In the genomic region with DNA sequence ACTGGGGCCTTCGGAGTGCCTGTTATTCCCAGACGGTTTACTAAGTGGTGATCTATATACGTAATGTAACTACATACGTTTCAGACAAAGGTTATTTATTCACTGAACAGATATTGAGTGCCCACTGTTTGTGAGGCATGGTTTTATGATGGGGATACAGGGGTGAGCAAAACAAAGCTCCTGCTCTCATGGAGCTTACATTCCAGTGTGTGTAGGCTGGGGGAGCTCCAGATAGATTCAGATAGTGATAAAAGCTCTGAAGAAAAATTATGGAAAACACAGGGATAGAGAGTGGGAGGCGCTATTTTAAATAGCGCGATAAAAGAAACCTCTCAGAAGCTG, we compare ENCODE assay signal across 8 cellular contexts. TPM values are rescaled to one million over a fixed set of nuclear protein-coding genes. Genes with fewer than 3 reads are reported as not detected.
A peak's percentile ranks its signal among the peaks of the same experiment; 100 is the strongest.
DNase-seq lines count a peak whose midpoint lies in the region; ATAC-seq and TF ChIP-seq lines count a peak whose summit lies in the region.

No MANE protein-coding gene starts in this region.

- peak overlapping the region; percentile 89 to 99 (median 98) for H3K4me3 Mint-ChIP-seq in IgD-negative memory B cell
- H3K4me3 Mint-ChIP-seq in nephron progenitor cell, result peak overlapping the region; percentile 99

- ATAC-seq in omental fat pad (ENCODE audit: low FRiP score), result no peak
- ATAC-seq in HG03565 (IDR thresholded peaks at IDR 0.05; ENCODE audit: unreplicated experiment), result no peak

- TF ChIP-seq CTCF in BJ (IDR thresholded peaks at IDR 0.05; ENCODE audit: insufficient read depth, low read depth, low read length), result no peak
- no peak for TF ChIP-seq CTCF in coronary artery (IDR thresholded peaks at IDR 0.05)
- TF ChIP-seq CTCF in nephron progenitor cell (IDR thresholded peaks at IDR 0.05), result no peak
- no peak for TF ChIP-seq CTCF in omental fat pad (IDR thresholded peaks at IDR 0.05)

- H3K27ac ChIP-seq in coronary artery, result peak overlapping the region; percentile 86 to 94

- no peak for DNase-seq in BJ (ENCODE audit: low read depth)
- DNase-seq in coronary artery (ENCODE audit: low spot score), result no peak
- no peak for DNase-seq in nephron progenitor cell
- no peak for DNase-seq in omental fat pad (ENCODE audit: low spot score)
- DNase-seq in SKM-1 treated with dmso at 0.1 percent for 144 hours (lab: John Stamatoyannopoulos, UW; ENCODE audit: unreplicated experiment), result no peak
- no peak for DNase-seq in erythroblast (lab: John Stamatoyannopoulos, UW)

- H3K27me3 Mint-ChIP-seq in IgD-negative memory B cell (no peaks in the 10 kb centered on the region), nephron progenitor cell (ENCODE audit: low read depth, poor library complexity) (peaks cover 12% of the 10 kb centered on the region)

- POLR2A ChIA-PET in BJ (lab: Charles Lee), result interaction anchor here (0.6 kb wide), 3 partner anchors 12 to 555 kb away, joined by 3 to 10 read pairs (median 4); no protein-coding TSS in a partner anchor

- H3K36me3 ChIP-seq in BJ (ENCODE audit: control insufficient read depth, insufficient read depth, low read length), result 0 out of 2 replicates have a peak, but pooled peaks cover 2% of the 10 kb centered on the region

- H3K9me3 Mint-ChIP-seq in IgD-negative memory B cell, result no peaks in the 10 kb centered on the region
- H3K9me3 Mint-ChIP-seq in nephron progenitor cell, result peaks cover 6% of the 10 kb centered on the region

- TF ChIP-seq POLR2A in erythroblast (IDR thresholded peaks at IDR 0.05; ENCODE audit: low read length), result no peak

- peaks cover 7 to 36% (median 18%) of the 10 kb centered on the region in 3 donors for H3K4me1 Mint-ChIP-seq in IgD-negative memory B cell
- peaks cover 34% of the 10 kb centered on the region for H3K4me1 Mint-ChIP-seq in nephron progenitor cell

- H3K27ac Mint-ChIP-seq in IgD-negative memory B cell (peak overlapping the region; percentile 99), nephron progenitor cell (peak overlapping the region; percentile 80)

- H3K27me3 ChIP-seq in BJ (ENCODE audit: control insufficient read depth, insufficient read depth, low read length), result no peaks in the 10 kb centered on the region

- H3K36me3 Mint-ChIP-seq in IgD-negative memory B cell, result no peaks in the 10 kb centered on the region
- H3K36me3 Mint-ChIP-seq in nephron progenitor cell (ENCODE audit: low read depth), result peaks cover 22% of the 10 kb centered on the region

- CTCF ChIA-PET in BJ (lab: Yijun Ruan, JAX), result interaction anchor here (1.4 kb wide), 1 partner anchor 8 kb away, joined by 6 read pairs; no protein-coding TSS in a partner anchor

- H3K4me3 ChIP-seq in BJ (ENCODE audit: low read depth, low read length), result peak overlapping the region; percentile 85
- H3K4me3 ChIP-seq in coronary artery, result peak overlapping the region; percentile 80

RNA-seq across cellular contexts. Expression of gene DNAJB12, which starts 0.5 kb away (rescaled TPM):
- polyA plus RNA-seq in BJ (2011; rRNA removed) (26.4 and 38.8 TPM in 2 replicates), IgD-negative memory B cell (27.6 TPM)
- 25.6 and 25.9 TPM in 2 replicates for polyA minus RNA-seq in BJ (2011; rRNA and poly(A)+ RNA removed)
- total RNA-seq in omental fat pad, result 10 to 100 TPM; 35.0 to 41.1 (median 36.5) TPM
